In genomic region chrX:72624194-72624593, GRCh38 we compare ENCODE assay signal across 25 cellular contexts. TPM values are rescaled to one million over a fixed set of nuclear protein-coding genes. Genes with fewer than 3 reads are reported as not detected.
A peak's percentile ranks its signal among the peaks of the same experiment; 100 is the strongest.
DNase-seq lines count a peak whose midpoint lies in the region; ATAC-seq, FAIRE-seq and TF ChIP-seq lines count a peak whose summit lies in the region.
"Had no signal": no experiment of that assay in that cellular context is flagged by ENCODE, and none has a peak within 500 bp of the region (broad histone marks: within the 10 kb centered on the region; RNA-seq: fewer than 3 reads in every experiment).

No MANE protein-coding gene starts in this region.

- H3K79me2 ChIP-seq in astrocyte (ENCODE audit: insufficient read depth, low read length) = no peaks in the 10 kb centered on the region

- H3K27ac ChIP-seq in astrocyte (ENCODE audit: low read depth, low read length) (no peak overlapping the region), gastroesophageal sphincter (no peak overlapping the region)
- H3K27ac ChIP-seq: BLaER1, PC-9 had no signal

- ATAC-seq in stimulated activated naive B cell treated with anti-CD40 and anti-IgM and Interleukin-4, amounts not matched to agents 10 μg/mL and 1 μg/mL and 100 μg/mL, for 72 hours (replicated peaks) = peak; percentile 69 to 75
- no peak for ATAC-seq in gastroesophageal sphincter
- ATAC-seq: CD8-positive, alpha-beta T cell; GM23338 had no signal

- H3K36me3 ChIP-seq in astrocyte (ENCODE audit: insufficient read depth, low read length) (no peaks in the 10 kb centered on the region), gastroesophageal sphincter (peaks cover 0 to 5% of the 10 kb centered on the region in 2 donors)
- H3K36me3 ChIP-seq: BLaER1 had no signal

- H3K27me3 ChIP-seq in astrocyte (ENCODE audit: insufficient read depth, low read length) (no peaks in the 10 kb centered on the region), gastroesophageal sphincter (no peaks in the 10 kb centered on the region)

- DNase-seq in GM19239 (ENCODE audit: insufficient read length, low spot score) (no peak), OCI-M1 (lab: John Stamatoyannopoulos, UW) (peak; percentile 40), astrocyte (ENCODE audit: low read depth) (no peak), HUDEP-2 (lab: John Stamatoyannopoulos, UW; ENCODE audit: unreplicated experiment in 76 of 76) (no peak), GF-D8 (lab: John Stamatoyannopoulos, UW) (no peak)
- DNase-seq in stimulated activated naive B cell treated with anti-CD40 and anti-IgM and Interleukin-4, amounts not matched to agents 10 μg/mL and 1 μg/mL and 100 μg/mL, for 72 hours = no peak
- DNase-seq: ACHN; CD8-positive, alpha-beta T cell; DMS153; KBM-7; MM.1S; NCI-H1105 treated with DMSO at 0.1 percent for 48 hours; NCI-H1694; NCI-H2081 treated with DMSO at 0.1 percent for 48 hours; NCI-H2171 treated with DMSO at 0.1 percent for 48 hours; NCI-H446; NCI-H526; PC-9; RPMI8226; SHP77 had no signal

- H4K20me1 ChIP-seq in astrocyte (ENCODE audit: insufficient read depth, low read length) = no peaks in the 10 kb centered on the region
- H4K20me1 ChIP-seq: BLaER1 had no signal

- H3K9me3 ChIP-seq in astrocyte (ENCODE audit: insufficient read depth, low read depth, low read length) (no peaks in the 10 kb centered on the region), gastroesophageal sphincter (no peaks in the 10 kb centered on the region)
- H3K9me3 ChIP-seq: BLaER1, HAP-1 had no signal

- no peaks in the 10 kb centered on the region for H3K27me3 Mint-ChIP-seq in astrocyte (ENCODE audit: low read depth, unreplicated experiment)
- H3K27me3 Mint-ChIP-seq in stimulated activated naive B cell treated with anti-CD40 and anti-IgM and Interleukin-4, amounts not matched to agents 10 μg/mL and 1 μg/mL and 100 μg/mL, for 72 hours = no peaks in the 10 kb centered on the region

- no peak overlapping the region for H3K4me3 Mint-ChIP-seq in astrocyte (ENCODE audit: unreplicated experiment)
- H3K4me3 Mint-ChIP-seq in stimulated activated naive B cell treated with anti-CD40 and anti-IgM and Interleukin-4, amounts not matched to agents 10 μg/mL and 1 μg/mL and 100 μg/mL, for 72 hours = no peak overlapping the region
- H3K4me3 Mint-ChIP-seq: CD8-positive, alpha-beta T cell; GM23338 had no signal

- peak; percentile 23 for FAIRE-seq in GM19239 (lab: Jason Lieb, UNC)
- FAIRE-seq in astrocyte (lab: Jason Lieb, UNC) = peak; percentile 73
- FAIRE-seq: GM12892 had no signal

- no peak overlapping the region for H2AFZ ChIP-seq in astrocyte (ENCODE audit: low read depth, low read length)
- H2AFZ ChIP-seq: GM23338, PC-9 had no signal

- H3K4me1 ChIP-seq in astrocyte (ENCODE audit: insufficient read depth, low read length) = peaks cover 27% of the 10 kb centered on the region
- no peaks in the 10 kb centered on the region for H3K4me1 ChIP-seq in gastroesophageal sphincter
- H3K4me1 ChIP-seq: BLaER1, HAP-1 had no signal

- no peak overlapping the region for H3K4me3 ChIP-seq in astrocyte (ENCODE audit: insufficient read depth, low read depth, low read length)
- no peak overlapping the region for H3K4me3 ChIP-seq in gastroesophageal sphincter
- H3K4me3 ChIP-seq: BLaER1, GM23338, HAP-1, PC-9 had no signal

- no peak overlapping the region for H3K9ac ChIP-seq in astrocyte (ENCODE audit: low read length)
- H3K9ac ChIP-seq: BLaER1 had no signal

- H3K4me2 ChIP-seq in astrocyte (ENCODE audit: low read length) = no peak overlapping the region
- H3K4me2 ChIP-seq: BLaER1, GM23338, PC-9 had no signal

- peaks cover 17% of the 10 kb centered on the region for H3K4me1 Mint-ChIP-seq in astrocyte (ENCODE audit: low read depth, unreplicated experiment)
- peaks cover 0 to 7% of the 10 kb centered on the region in 2 donors for H3K4me1 Mint-ChIP-seq in stimulated activated naive B cell treated with anti-CD40 and anti-IgM and Interleukin-4, amounts not matched to agents 10 μg/mL and 1 μg/mL and 100 μg/mL, for 72 hours
- H3K4me1 Mint-ChIP-seq: GM23338 had no signal

- TF ChIP-seq EP300 in gastroesophageal sphincter (IDR thresholded peaks at IDR 0.05) = no peak

- TF ChIP-seq POLR2A in gastroesophageal sphincter (IDR thresholded peaks at IDR 0.05) = no peak

- TF ChIP-seq CTCF in astrocyte (IDR thresholded peaks at IDR 0.05; ENCODE audit: insufficient read depth, low read depth, low read length) = no peak
- no peak for TF ChIP-seq CTCF in gastroesophageal sphincter (IDR thresholded peaks at IDR 0.05)

- no peak overlapping the region for H3K27ac Mint-ChIP-seq in astrocyte (ENCODE audit: unreplicated experiment)
- H3K27ac Mint-ChIP-seq in stimulated activated naive B cell treated with anti-CD40 and anti-IgM and Interleukin-4, amounts not matched to agents 10 μg/mL and 1 μg/mL and 100 μg/mL, for 72 hours = no peak overlapping the region
- H3K27ac Mint-ChIP-seq: CD8-positive, alpha-beta T cell; GM23338 had no signal

- no peaks in the 10 kb centered on the region for H3K9me3 Mint-ChIP-seq in astrocyte (ENCODE audit: unreplicated experiment)
- peaks cover 0 to 4% of the 10 kb centered on the region in 2 donors for H3K9me3 Mint-ChIP-seq in stimulated activated naive B cell treated with anti-CD40 and anti-IgM and Interleukin-4, amounts not matched to agents 10 μg/mL and 1 μg/mL and 100 μg/mL, for 72 hours
- H3K9me3 Mint-ChIP-seq: GM23338 had no signal

- H3K36me3 Mint-ChIP-seq in astrocyte (ENCODE audit: low read depth, unreplicated experiment) = no peaks in the 10 kb centered on the region
- H3K36me3 Mint-ChIP-seq in stimulated activated naive B cell treated with anti-CD40 and anti-IgM and Interleukin-4, amounts not matched to agents 10 μg/mL and 1 μg/mL and 100 μg/mL, for 72 hours = no peaks in the 10 kb centered on the region
- H3K36me3 Mint-ChIP-seq: CD8-positive, alpha-beta T cell had no signal

RNA-seq across cellular contexts. Expression of gene HDAC8, which starts 51.6 kb away (rescaled TPM):
- total RNA-seq in astrocyte (23.6 and 24.3 TPM in 2 replicates), gastroesophageal sphincter (10 to 100 TPM; 15.7 to 34.2 (median 25.6) TPM)
